Comparison of ENCODE assay signal across 11 cellular contexts in the genomic region with DNA sequence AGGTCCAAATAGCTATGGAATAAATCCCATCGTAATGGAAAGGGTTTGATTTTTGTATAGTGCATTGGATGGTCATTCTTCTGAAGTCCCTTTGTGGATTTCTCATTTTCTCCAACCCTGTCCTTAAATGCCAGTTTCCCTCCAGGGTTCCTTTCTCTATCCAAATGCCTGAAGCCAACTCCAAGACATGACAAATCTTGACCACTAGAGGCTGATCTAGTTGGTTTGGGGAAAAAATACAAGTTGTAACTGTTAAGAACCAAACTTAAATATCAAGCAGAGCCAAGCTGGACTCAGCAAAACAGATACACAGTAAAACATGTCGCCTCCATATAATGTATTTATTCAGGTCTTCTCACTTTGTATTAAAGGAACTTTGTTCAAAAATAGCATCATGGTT. TPM values are rescaled to one million over a fixed set of nuclear protein-coding genes. Genes with fewer than 3 reads are reported as not detected.
DNase-seq lines count a peak whose midpoint lies in the region; ATAC-seq and TF ChIP-seq lines count a peak whose summit lies in the region.
"Had no signal": no experiment of that assay in that cellular context is flagged by ENCODE, and none has a peak within 500 bp of the region (broad histone marks: within the 10 kb centered on the region; RNA-seq: fewer than 3 reads in every experiment).

No MANE protein-coding gene starts in this region.

- H3K27ac Mint-ChIP-seq in endothelial cell (ENCODE audit: unreplicated experiment) (no peak overlapping the region), osteocyte (ENCODE audit: unreplicated experiment) (peak overlapping the region; percentile 16)
- no peak overlapping the region for H3K27ac Mint-ChIP-seq in activated CD4-positive, alpha-beta T cell treated with anti-CD3 and anti-CD28 coated beads for 36 hours
- H3K27ac Mint-ChIP-seq: activated CD8-positive, alpha-beta memory T cell treated with anti-CD3 and anti-CD28 coated beads, Interleukin-2, amount 10 ng/mL, durations not matched to agents 7 days and 5 days had no signal

- no peaks in the 10 kb centered on the region for H3K9me2 ChIP-seq in MM.1S (replicated peaks; ENCODE audit: insufficient read depth, low read length)

- no peak overlapping the region for H3K4me2 ChIP-seq in MM.1S (ENCODE audit: low read depth, low read length)

- H3K36me3 ChIP-seq in MM.1S (replicated peaks; ENCODE audit: insufficient read depth, low read length) (no peaks in the 10 kb centered on the region), adrenal gland (replicated peaks in 1 of 2) (no peaks in the 10 kb centered on the region)

- no peak overlapping the region for H2AFZ ChIP-seq in MM.1S (ENCODE audit: low read length)

- H3K27me3 Mint-ChIP-seq in endothelial cell (ENCODE audit: unreplicated experiment): peaks cover 4% of the 10 kb centered on the region
- no peaks in the 10 kb centered on the region for H3K27me3 Mint-ChIP-seq in osteocyte (ENCODE audit: unreplicated experiment)
- peaks cover 17% of the 10 kb centered on the region for H3K27me3 Mint-ChIP-seq in activated CD4-positive, alpha-beta T cell treated with anti-CD3 and anti-CD28 coated beads for 36 hours

- H3K4me3 ChIP-seq in MM.1S (ENCODE audit: low read length) (no peak overlapping the region), adrenal gland (no peak overlapping the region)
- H3K4me3 ChIP-seq: dorsolateral prefrontal cortex had no signal

- POLR2A ChIA-PET in activated CD4-positive, alpha-beta T cell treated with anti-CD3 and anti-CD28 coated beads for 36 hours (lab: Charles Lee): no interaction called here

- intact Hi-C loops in activated CD4-positive, alpha-beta T cell treated with anti-CD3 and anti-CD28 coated beads for 36 hours (cut with DNase I, micrococcal nuclease): no loop called here
- intact Hi-C loops in adrenal gland (cut with DNase I): no loop called here

- CTCF ChIA-PET in activated CD4-positive, alpha-beta T cell treated with anti-CD3 and anti-CD28 coated beads for 36 hours (lab: Charles Lee): interaction anchor here (0.7 to 1.2 kb wide), 5 partner anchors 24 to 540 kb away, joined by 3 read pairs; no protein-coding TSS in a partner anchor

- H3K9me3 ChIP-seq in MM.1S (replicated peaks; ENCODE audit: insufficient read depth, low read length): no peaks in the 10 kb centered on the region
- H3K9me3 ChIP-seq in adrenal gland (replicated peaks in 1 of 3): no peaks in the 10 kb centered on the region

- H3K4me1 Mint-ChIP-seq in endothelial cell (ENCODE audit: unreplicated experiment) (peaks cover 13% of the 10 kb centered on the region), osteocyte (ENCODE audit: unreplicated experiment) (peaks cover 36% of the 10 kb centered on the region)
- H3K4me1 Mint-ChIP-seq in activated CD4-positive, alpha-beta T cell treated with anti-CD3 and anti-CD28 coated beads for 36 hours: no peaks in the 10 kb centered on the region
- H3K4me1 Mint-ChIP-seq: activated CD8-positive, alpha-beta memory T cell treated with anti-CD3 and anti-CD28 coated beads, Interleukin-2, amount 10 ng/mL, durations not matched to agents 7 days and 5 days had no signal

- H3K4me1 ChIP-seq in MM.1S (ENCODE audit: low read length): no peaks in the 10 kb centered on the region
- H3K4me1 ChIP-seq in adrenal gland (replicated peaks in 1 of 2): no peaks in the 10 kb centered on the region

- H3K9ac ChIP-seq in MM.1S (ENCODE audit: low read length): no peak overlapping the region

- 52 to 71% (median 59%) methylated on average over 2 of the region's 2 CpGs for WGBS in adrenal gland, 4 donors

- H4K20me1 ChIP-seq in MM.1S (ENCODE audit: insufficient read depth, low read length): no peaks in the 10 kb centered on the region

- H3K27ac ChIP-seq in MM.1S (ENCODE audit: low read length) (no peak overlapping the region), adrenal gland (no peak overlapping the region)
- H3K27ac ChIP-seq: 22Rv1 had no signal

- ATAC-seq in activated CD4-positive, alpha-beta T cell treated with anti-CD3 and anti-CD28 coated beads for 36 hours: no peak
- ATAC-seq in HG03135 (IDR thresholded peaks at IDR 0.05; ENCODE audit: unreplicated experiment): no peak
- ATAC-seq: activated CD8-positive, alpha-beta memory T cell treated with anti-CD3 and anti-CD28 coated beads, Interleukin-2, amount 10 ng/mL, durations not matched to agents 7 days and 5 days had no signal

- H3K79me2 ChIP-seq in MM.1S (ENCODE audit: low read length): no peaks in the 10 kb centered on the region

- no peaks in the 10 kb centered on the region for H3K36me3 Mint-ChIP-seq in endothelial cell (ENCODE audit: low read depth, unreplicated experiment)
- H3K36me3 Mint-ChIP-seq in osteocyte (ENCODE audit: unreplicated experiment): no peaks in the 10 kb centered on the region
- no peaks in the 10 kb centered on the region for H3K36me3 Mint-ChIP-seq in activated CD4-positive, alpha-beta T cell treated with anti-CD3 and anti-CD28 coated beads for 36 hours (ENCODE audit: low read depth)
- H3K36me3 Mint-ChIP-seq: activated CD8-positive, alpha-beta memory T cell treated with anti-CD3 and anti-CD28 coated beads, Interleukin-2, amount 10 ng/mL, durations not matched to agents 7 days and 5 days had no signal

- no peaks in the 10 kb centered on the region for H3F3A ChIP-seq in MM.1S (ENCODE audit: insufficient read depth, low read length)

- H3K4me3 Mint-ChIP-seq in endothelial cell (ENCODE audit: unreplicated experiment) (no peak overlapping the region), osteocyte (ENCODE audit: unreplicated experiment) (no peak overlapping the region)
- no peak overlapping the region for H3K4me3 Mint-ChIP-seq in activated CD4-positive, alpha-beta T cell treated with anti-CD3 and anti-CD28 coated beads for 36 hours
- H3K4me3 Mint-ChIP-seq: activated CD8-positive, alpha-beta memory T cell treated with anti-CD3 and anti-CD28 coated beads, Interleukin-2, amount 10 ng/mL, durations not matched to agents 7 days and 5 days had no signal

- no peak for TF ChIP-seq POLR2A in adrenal gland (IDR thresholded peaks at IDR 0.05)

- TF ChIP-seq CTCF in MM.1S (IDR thresholded peaks at IDR 0.05; ENCODE audit: low read length): peak; percentile 36
- TF ChIP-seq CTCF in endothelial cell (IDR thresholded peaks at IDR 0.05; ENCODE audit: unreplicated experiment): peak; percentile 54
- peak; percentile 45 for TF ChIP-seq CTCF in osteocyte (IDR thresholded peaks at IDR 0.05)
- TF ChIP-seq CTCF in adrenal gland (IDR thresholded peaks at IDR 0.05): peak in 1 of 6 experiments; percentile 32

- DNase-seq in DMS 273 (lab: John Stamatoyannopoulos, UW; ENCODE audit: unreplicated experiment): peak; percentile 28
- no peak for DNase-seq in DMS 273 treated with DMSO at 0.1 percent for 48 hours (lab: John Stamatoyannopoulos, UW)
- no peak for DNase-seq in MM.1S
- no peak for DNase-seq in endothelial cell (ENCODE audit: low spot score)
- DNase-seq in osteocyte (ENCODE audit: extremely low spot score, unreplicated experiment): no peak
- DNase-seq in activated CD4-positive, alpha-beta T cell treated with anti-CD3 and anti-CD28 coated beads for 36 hours: no peak
- DNase-seq in adrenal gland: no peak
- DNase-seq: activated CD8-positive, alpha-beta memory T cell treated with anti-CD3 and anti-CD28 coated beads, Interleukin-2, amount 10 ng/mL, durations not matched to agents 7 days and 5 days; dorsolateral prefrontal cortex had no signal

- no peaks in the 10 kb centered on the region for H3K27me3 ChIP-seq in MM.1S (replicated peaks; ENCODE audit: insufficient read depth, low read length)
- H3K27me3 ChIP-seq in adrenal gland: no peaks in the 10 kb centered on the region

- H3K9me3 Mint-ChIP-seq in endothelial cell (ENCODE audit: unreplicated experiment) (no peaks in the 10 kb centered on the region), osteocyte (ENCODE audit: unreplicated experiment) (no peaks in the 10 kb centered on the region)
- H3K9me3 Mint-ChIP-seq in activated CD4-positive, alpha-beta T cell treated with anti-CD3 and anti-CD28 coated beads for 36 hours (ENCODE audit: low read depth): no peaks in the 10 kb centered on the region

RNA-seq across cellular contexts. Expression of a gene that starts 28.7 kb away (rescaled TPM):
- 68.9 TPM for total RNA-seq in endothelial cell (ENCODE audit: unreplicated experiment)
- total RNA-seq in osteocyte: 236 and 267 TPM in 2 replicates
- total RNA-seq in activated CD4-positive, alpha-beta T cell treated with anti-CD3 and anti-CD28 coated beads for 36 hours: 1 to 10 TPM in 1 of 2 experiments, under 1 TPM in 1; 0.85 to 1.3 TPM
- total RNA-seq in adrenal gland: 10 to 100 TPM; 11.4 to 29.6 (median 17.1) TPM
- 10 to 100 TPM in 2 of 3 donors, 1 to 10 TPM in 1; 9.1 to 19.8 (median 13.1) TPM for polyA plus RNA-seq in adrenal gland

Comparison
In these comparisons a context has a peak if more than half of its experiments do, and no peak if none do; other contexts are left out.
1. RNA of a gene that starts 28.7 kb away (total RNA-seq): 236 to 267 TPM in osteocyte, 68.9 TPM in endothelial cell (single experiment) and 11.4 to 29.6 TPM in adrenal gland; 0.85 to 1.3 TPM in activated CD4-positive, alpha-beta T cell treated with anti-CD3 and anti-CD28 coated beads for 36 hours; every median in the first group is over 4 times any median in the second.